In the genomic region with DNA sequence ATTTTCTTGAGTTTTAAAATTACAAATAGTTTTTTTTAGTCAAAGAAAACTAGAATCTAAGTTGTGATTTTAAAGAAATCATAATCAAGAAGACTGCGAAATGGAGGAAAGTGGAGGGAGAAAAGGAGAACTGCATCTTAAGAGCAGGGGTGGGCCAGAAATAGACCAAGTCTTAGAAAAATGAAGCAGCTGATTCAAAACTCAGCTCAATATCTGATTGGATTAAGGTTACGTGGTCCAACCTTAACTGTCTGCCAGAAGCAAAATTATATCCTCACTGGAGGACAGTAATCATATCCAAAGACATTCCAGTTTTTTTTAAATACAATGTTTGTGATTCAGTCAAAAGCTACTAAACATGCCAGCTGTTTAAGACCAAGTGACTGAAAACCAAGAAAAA, we compare ENCODE assay signal across 14 cellular contexts. TPM values are rescaled to one million over a fixed set of nuclear protein-coding genes. Genes with fewer than 3 reads are reported as not detected.
DNase-seq lines count a peak whose midpoint lies in the region; ATAC-seq and TF ChIP-seq lines count a peak whose summit lies in the region.
"Had no signal": no experiment of that assay in that cellular context is flagged by ENCODE, and none has a peak within 500 bp of the region (broad histone marks: within the 10 kb centered on the region; RNA-seq: fewer than 3 reads in every experiment).

No MANE protein-coding gene starts in this region.

- H3K9ac ChIP-seq in BLaER1 treated with 17β-estradiol and CSF1 and Interleukin-3, amounts not matched to agents 10 nM and 100 nM: no peak overlapping the region
- H3K9ac ChIP-seq in KMS-11: no peak overlapping the region

- H3K4me3 ChIP-seq in BLaER1 treated with 17β-estradiol and CSF1 and Interleukin-3, amounts not matched to agents 10 nM and 100 nM: no peak overlapping the region
- H3K4me3 ChIP-seq in KMS-11 (IDR thresholded peaks at IDR 0.05; ENCODE audit: insufficient read depth, low read depth, low read length) (no peak overlapping the region), adrenal gland (no peak overlapping the region), gastrocnemius medialis (no peak overlapping the region)
- H3K4me3 ChIP-seq: ovary had no signal

- 37 to 57% (median 40%) methylated on average over 2 of the region's 2 CpGs for WGBS in adrenal gland, 4 donors

- in situ Hi-C loops in gastrocnemius medialis (cut with MboI; ENCODE audit: low sequenced_read_pairs in 4 of 4): no loop called here

- H3K36me3 Mint-ChIP-seq in memory B cell: peaks cover 11% of the 10 kb centered on the region
- H3K36me3 Mint-ChIP-seq in activated CD4-positive, alpha-beta memory T cell treated with anti-CD3 and anti-CD28 coated beads, Interleukin-2, amount 10 ng/mL, durations not matched to agents 7 days and 5 days (ENCODE audit: low read depth): peaks cover 31% of the 10 kb centered on the region
- H3K36me3 Mint-ChIP-seq in CD4-positive, alpha-beta T cell (ENCODE audit: low read depth): no peaks in the 10 kb centered on the region

- peak overlapping the region in 9 of 11 experiments; percentile 12 to 44 (median 31); a peak in 12 of 22 replicates for H3K4me2 ChIP-seq in BLaER1 treated with 17β-estradiol and CSF1 and Interleukin-3, amounts not matched to agents 10 nM and 100 nM
- H3K4me2 ChIP-seq in KMS-11: peak overlapping the region; percentile 36

- DNase-seq in adrenal gland: no peak
- DNase-seq in memory B cell (ENCODE audit: low spot score in 2 of 2): no peak
- no peak for DNase-seq in gastrocnemius medialis
- DNase-seq in activated CD4-positive, alpha-beta memory T cell treated with anti-CD3 and anti-CD28 coated beads, Interleukin-2, amount 10 ng/mL, durations not matched to agents 7 days and 5 days: no peak
- DNase-seq in CD4-positive, alpha-beta T cell: no peak
- DNase-seq: activated CD8-positive, alpha-beta T cell treated with anti-CD3 and anti-CD28 coated beads for 36 hours; CD4-positive, CD25-positive, alpha-beta regulatory T cell; NCI-H1092 treated with DMSO at 0.1 percent for 48 hours; NCI-H510A; ovary had no signal

- peaks cover 0 to 53% (median 31%) of the 10 kb centered on the region in 11 experiments; a peak in 18 of 22 replicates for H3K36me3 ChIP-seq in BLaER1 treated with 17β-estradiol and CSF1 and Interleukin-3, amounts not matched to agents 10 nM and 100 nM
- H3K36me3 ChIP-seq in KMS-11 (ENCODE audit: insufficient read depth) (no peaks in the 10 kb centered on the region; the same call in 1 of the 2 replicates), adrenal gland (replicated peaks in 1 of 2) (no peaks in the 10 kb centered on the region), gastrocnemius medialis (no peaks in the 10 kb centered on the region)
- H3K36me3 ChIP-seq: ovary had no signal

- peak overlapping the region in 5 of 11 experiments; percentile 4 to 16 (median 10); a peak in 3 of 22 replicates for H3K27ac ChIP-seq in BLaER1 treated with 17β-estradiol and CSF1 and Interleukin-3, amounts not matched to agents 10 nM and 100 nM
- peak overlapping the region; percentile 7; the same call in 1 of the 2 replicates for H3K27ac ChIP-seq in KMS-11
- H3K27ac ChIP-seq in adrenal gland: peak overlapping the region in 4 of 5 donors; percentile 24 to 82 (median 34)
- H3K27ac ChIP-seq in gastrocnemius medialis: peak overlapping the region in 2 of 4 donors; percentile 12 to 33
- H3K27ac ChIP-seq in CD4-positive, alpha-beta T cell (ENCODE audit: low read depth, low read length): no peak overlapping the region
- H3K27ac ChIP-seq: ovary had no signal

- ATAC-seq in memory B cell (ENCODE audit: low read depth): no peak
- no peak for ATAC-seq in gastrocnemius medialis
- no peak for ATAC-seq in HG03097 (IDR thresholded peaks at IDR 0.05; ENCODE audit: low FRiP score, unreplicated experiment)
- ATAC-seq in CD4-positive, alpha-beta T cell (ENCODE audit: poor library complexity): no peak
- ATAC-seq: activated CD8-positive, alpha-beta T cell treated with anti-CD3 and anti-CD28 coated beads for 36 hours; stimulated activated effector memory CD8-positive, alpha-beta T cell treated with anti-CD3 and anti-CD28 coated beads, Interleukin-12 subunit alpha, Interleukin-12 subunit beta, amount 100 ng/mL, for 72 hours had no signal

- H4K20me1 ChIP-seq in BLaER1 treated with 17β-estradiol and CSF1 and Interleukin-3, amounts not matched to agents 10 nM and 100 nM: peaks cover 17 to 100% (median 78%) of the 10 kb centered on the region in 11 experiments; a peak in 20 of 22 replicates
- peaks cover 8% of the 10 kb centered on the region; the same call in 1 of the 2 replicates for H4K20me1 ChIP-seq in KMS-11 (ENCODE audit: insufficient read depth)

- peaks cover 42% of the 10 kb centered on the region for H3K4me1 Mint-ChIP-seq in memory B cell
- H3K4me1 Mint-ChIP-seq in activated CD4-positive, alpha-beta memory T cell treated with anti-CD3 and anti-CD28 coated beads, Interleukin-2, amount 10 ng/mL, durations not matched to agents 7 days and 5 days: peaks cover 76% of the 10 kb centered on the region
- peaks cover 72% of the 10 kb centered on the region for H3K4me1 Mint-ChIP-seq in CD4-positive, alpha-beta T cell (ENCODE audit: low read depth)

- CTCF ChIA-PET in activated CD4-positive, alpha-beta memory T cell treated with anti-CD3 and anti-CD28 coated beads, Interleukin-2, amount 10 ng/mL, durations not matched to agents 7 days and 5 days (lab: Charles Lee): no interaction called here
- CTCF ChIA-PET in CD4-positive, alpha-beta T cell (lab: Charles Lee): interaction anchor here (1.5 kb wide), 1 partner anchor 32 kb away, joined by 4 read pairs; no protein-coding TSS in a partner anchor

- H3K79me2 ChIP-seq in KMS-11 (ENCODE audit: insufficient read depth, low read depth): peaks cover 97% of the 10 kb centered on the region

- TF ChIP-seq POLR2A in adrenal gland (IDR thresholded peaks at IDR 0.05) (no peak), gastrocnemius medialis (IDR thresholded peaks at IDR 0.05) (no peak)

- H2AFZ ChIP-seq in KMS-11 (ENCODE audit: low read depth): no peak overlapping the region

- no peaks in the 10 kb centered on the region for H3K27me3 ChIP-seq in BLaER1 treated with 17β-estradiol and CSF1 and Interleukin-3, amounts not matched to agents 10 nM and 100 nM
- no peaks in the 10 kb centered on the region for H3K27me3 ChIP-seq in KMS-11 (ENCODE audit: insufficient read depth, low read depth)
- no peaks in the 10 kb centered on the region for H3K27me3 ChIP-seq in adrenal gland
- H3K27me3 ChIP-seq in gastrocnemius medialis: no peaks in the 10 kb centered on the region
- no peaks in the 10 kb centered on the region for H3K27me3 ChIP-seq in CD4-positive, alpha-beta T cell (ENCODE audit: control insufficient read depth, insufficient read depth, low read length)
- H3K27me3 ChIP-seq: ovary had no signal

- intact Hi-C loops in adrenal gland (cut with DNase I) (no loop called here), gastrocnemius medialis (cut with DNase I; ENCODE audit: low total_unique reads) (no loop called here)
- intact Hi-C loops in CD4-positive, alpha-beta T cell (cut with DNase I, micrococcal nuclease): no loop called here

- no peaks in the 10 kb centered on the region for H3K9me3 Mint-ChIP-seq in memory B cell
- H3K9me3 Mint-ChIP-seq in activated CD4-positive, alpha-beta memory T cell treated with anti-CD3 and anti-CD28 coated beads, Interleukin-2, amount 10 ng/mL, durations not matched to agents 7 days and 5 days: no peaks in the 10 kb centered on the region
- H3K9me3 Mint-ChIP-seq in CD4-positive, alpha-beta T cell: no peaks in the 10 kb centered on the region
- H3K9me3 Mint-ChIP-seq: activated CD8-positive, alpha-beta T cell treated with anti-CD3 and anti-CD28 coated beads for 36 hours; CD4-positive, CD25-positive, alpha-beta regulatory T cell; stimulated activated effector memory CD8-positive, alpha-beta T cell treated with anti-CD3 and anti-CD28 coated beads, Interleukin-12 subunit alpha, Interleukin-12 subunit beta, amount 100 ng/mL, for 72 hours had no signal

- H3K9me3 ChIP-seq in BLaER1 treated with 17β-estradiol and CSF1 and Interleukin-3, amounts not matched to agents 10 nM and 100 nM (replicated peaks in 1 of 11): peaks cover 0 to 10% (median 7%) of the 10 kb centered on the region in 11 experiments; a peak in 10 of 22 replicates
- H3K9me3 ChIP-seq in adrenal gland (replicated peaks in 1 of 3): no peaks in the 10 kb centered on the region
- H3K9me3 ChIP-seq in gastrocnemius medialis: no peaks in the 10 kb centered on the region
- no peaks in the 10 kb centered on the region for H3K9me3 ChIP-seq in CD4-positive, alpha-beta T cell (ENCODE audit: control insufficient read depth, low read length)
- H3K9me3 ChIP-seq: ovary had no signal

- TF ChIP-seq CTCF in KMS-11 (conservative IDR thresholded peaks at IDR 0.05; ENCODE audit: low read depth, low read length): no peak
- no peak for TF ChIP-seq CTCF in adrenal gland (IDR thresholded peaks at IDR 0.05)
- no peak for TF ChIP-seq CTCF in gastrocnemius medialis (IDR thresholded peaks at IDR 0.05 in 4 of 5, conservative IDR thresholded peaks at IDR 0.05 in 1 of 5)
- TF ChIP-seq CTCF in CD4-positive, alpha-beta T cell (IDR thresholded peaks at IDR 0.05): no peak

- no peak overlapping the region for H3K4me3 Mint-ChIP-seq in memory B cell
- H3K4me3 Mint-ChIP-seq in activated CD4-positive, alpha-beta memory T cell treated with anti-CD3 and anti-CD28 coated beads, Interleukin-2, amount 10 ng/mL, durations not matched to agents 7 days and 5 days: no peak overlapping the region
- no peak overlapping the region for H3K4me3 Mint-ChIP-seq in CD4-positive, alpha-beta T cell
- H3K4me3 Mint-ChIP-seq: activated CD8-positive, alpha-beta T cell treated with anti-CD3 and anti-CD28 coated beads for 36 hours had no signal

- POLR2A ChIA-PET in activated CD4-positive, alpha-beta memory T cell treated with anti-CD3 and anti-CD28 coated beads, Interleukin-2, amount 10 ng/mL, durations not matched to agents 7 days and 5 days (lab: Charles Lee): interaction anchor here (0.8 to 1.5 kb wide), 4 partner anchors 29 to 84 kb away, joined by 3 to 4 read pairs (median 4); no protein-coding TSS in a partner anchor
- POLR2A ChIA-PET in CD4-positive, alpha-beta T cell (lab: Charles Lee): no interaction called here

- H3K27ac Mint-ChIP-seq in memory B cell: peak overlapping the region; percentile 53
- H3K27ac Mint-ChIP-seq in activated CD4-positive, alpha-beta memory T cell treated with anti-CD3 and anti-CD28 coated beads, Interleukin-2, amount 10 ng/mL, durations not matched to agents 7 days and 5 days: no peak overlapping the region
- no peak overlapping the region for H3K27ac Mint-ChIP-seq in CD4-positive, alpha-beta T cell

- peaks cover 34 to 74% (median 68%) of the 10 kb centered on the region in 10 experiments for H3K4me1 ChIP-seq in BLaER1 treated with 17β-estradiol and CSF1 and Interleukin-3, amounts not matched to agents 10 nM and 100 nM
- H3K4me1 ChIP-seq in KMS-11 (ENCODE audit: low read depth, poor library complexity, severe bottlenecking): peaks cover 83% of the 10 kb centered on the region
- H3K4me1 ChIP-seq in adrenal gland (replicated peaks in 1 of 2): peaks cover 15 to 77% of the 10 kb centered on the region in 2 donors
- H3K4me1 ChIP-seq in gastrocnemius medialis: peaks cover 18 to 25% of the 10 kb centered on the region in 2 donors

- no peaks in the 10 kb centered on the region for H3K27me3 Mint-ChIP-seq in memory B cell
- no peaks in the 10 kb centered on the region for H3K27me3 Mint-ChIP-seq in activated CD4-positive, alpha-beta memory T cell treated with anti-CD3 and anti-CD28 coated beads, Interleukin-2, amount 10 ng/mL, durations not matched to agents 7 days and 5 days
- H3K27me3 Mint-ChIP-seq in CD4-positive, alpha-beta T cell: no peaks in the 10 kb centered on the region
- H3K27me3 Mint-ChIP-seq: activated CD8-positive, alpha-beta T cell treated with anti-CD3 and anti-CD28 coated beads for 36 hours; CD4-positive, CD25-positive, alpha-beta regulatory T cell had no signal

RNA-seq across cellular contexts. Expression of a gene that starts 41.4 kb away (rescaled TPM):
- 10 to 100 TPM; 28.8 to 82.5 (median 37.7) TPM for total RNA-seq in adrenal gland
- 10 to 100 TPM; 14.8 to 29.2 (median 18.5) TPM for polyA plus RNA-seq in adrenal gland
- total RNA-seq in gastrocnemius medialis: 1 to 10 TPM; 4.6 to 8.3 (median 7.1) TPM
- 10 to 100 TPM; 61.7 to 62.0 TPM for total RNA-seq in activated CD4-positive, alpha-beta memory T cell treated with anti-CD3 and anti-CD28 coated beads, Interleukin-2, amount 10 ng/mL, durations not matched to agents 7 days and 5 days
- total RNA-seq in CD4-positive, alpha-beta T cell: 1 to 10 TPM; 5.8 to 6.7 TPM
